ENCODE assay signal across 24 cellular contexts in the genomic region with DNA sequence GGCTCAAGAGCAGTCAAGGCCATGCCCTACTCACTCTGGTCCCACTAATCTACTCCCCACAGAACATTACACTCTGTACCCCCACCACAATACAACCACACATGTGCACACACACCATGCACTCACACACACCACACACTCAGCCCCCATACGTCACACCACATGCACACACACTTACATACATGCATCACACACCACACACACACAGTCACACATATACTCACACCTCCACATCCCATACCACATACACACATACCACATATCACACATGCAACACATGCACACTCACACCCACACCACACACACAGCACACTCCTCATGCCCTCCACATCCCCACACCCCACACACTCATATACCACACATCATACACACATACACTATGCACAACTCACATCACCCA.
"Had no signal": no experiment of that assay in that cellular context is flagged by ENCODE, and none has a peak within 500 bp of the region (broad histone marks: within the 10 kb centered on the region; RNA-seq: fewer than 3 reads in every experiment).

No MANE protein-coding gene starts in this region.

- H3K36me3 Mint-ChIP-seq: activated CD8-positive, alpha-beta memory T cell treated with anti-CD3 and anti-CD28 coated beads, Interleukin-2, amount 10 ng/mL, durations not matched to agents 7 days and 5 days; activated naive CD4-positive, alpha-beta T cell treated with anti-CD3 and anti-CD28 coated beads, Interleukin-2, amount 50 U/mL, for 24 hours; brain had no signal

- H3K27me3 ChIP-seq: cardiac muscle cell had no signal

- H3K27ac ChIP-seq: cardiac muscle cell, PC-9 had no signal

- H3K4me3 ChIP-seq: cardiac muscle cell, PC-9 had no signal

- H3K27ac Mint-ChIP-seq: activated B cell treated with CpG ODN at 0.5 μM for 24 hours; activated CD4-positive, alpha-beta T cell treated with anti-CD3 and anti-CD28 coated beads, Interleukin-2, amount 10 ng/mL, durations not matched to agents 24 days and 14 days; activated CD8-positive, alpha-beta memory T cell treated with anti-CD3 and anti-CD28 coated beads, Interleukin-2, amount 10 ng/mL, durations not matched to agents 7 days and 5 days; activated naive CD4-positive, alpha-beta T cell treated with anti-CD3 and anti-CD28 coated beads, Interleukin-2, amount 50 U/mL, for 24 hours; activated T-cell treated with anti-CD3 and anti-CD28 coated beads, Interleukin-2, amount 50 U/mL, for 24 hours; activated T-helper 1 cell treated with anti-CD3 and anti-CD28 coated beads, Interleukin-12 subunit alpha, Interleukin-12 subunit beta, Interleukin-2, Interleukin-4 antibody, amounts not matched to agents 30 ng/mL and 10 ng/mL and 1 ng/mL, durations not matched to agents 14 hours and 24 hours and 36 hours; brain; T-helper 17 cell had no signal

- ATAC-seq: activated CD8-positive, alpha-beta memory T cell treated with anti-CD3 and anti-CD28 coated beads, Interleukin-2, amount 10 ng/mL, durations not matched to agents 7 days and 5 days; T-helper 17 cell had no signal

- DNase-seq: activated B cell treated with CpG ODN at 0.5 μM for 24 hours; activated CD4-positive, alpha-beta T cell treated with anti-CD3 and anti-CD28 coated beads for 1 hour; activated CD4-positive, alpha-beta T cell treated with anti-CD3 and anti-CD28 coated beads, Interleukin-2, amount 10 ng/mL, durations not matched to agents 24 days and 14 days; activated CD4-positive, alpha-beta T cell treated with anti-CD3 and anti-CD28 coated beads, Interleukin-2, amount 50 U/mL, for 48 hours; activated CD8-positive, alpha-beta memory T cell treated with anti-CD3 and anti-CD28 coated beads, Interleukin-2, amount 10 ng/mL, durations not matched to agents 7 days and 5 days; activated effector memory CD4-positive, alpha-beta T cell treated with Interleukin-2 at 50 U/mL for 16 hours; activated naive CD4-positive, alpha-beta T cell; activated T-cell treated with anti-CD3 and anti-CD28 coated beads, Interleukin-2, amount 50 U/mL, for 24 hours; amygdala; MM.1S; NCI-H1105; NCI-H1436; NCI-H1694 treated with DMSO at 0.1 percent for 48 hours; NCI-H2029 treated with DMSO at 0.1 percent for 48 hours; NCI-H510A treated with DMSO at 0.1 percent for 48 hours; PC-9; SHP77 treated with DMSO at 0.1 percent for 48 hours; T-helper 17 cell; T-helper 9 cell had no signal

- H3K27me3 Mint-ChIP-seq: activated naive CD4-positive, alpha-beta T cell treated with anti-CD3 and anti-CD28 coated beads, Interleukin-2, amount 50 U/mL, for 24 hours had no signal

- H3K9me3 Mint-ChIP-seq: activated B cell treated with CpG ODN at 0.5 μM for 24 hours; activated CD4-positive, alpha-beta T cell treated with anti-CD3 and anti-CD28 coated beads, Interleukin-2, amount 10 ng/mL, durations not matched to agents 24 days and 14 days; activated naive CD4-positive, alpha-beta T cell treated with anti-CD3 and anti-CD28 coated beads, Interleukin-2, amount 50 U/mL, for 24 hours; activated T-cell treated with anti-CD3 and anti-CD28 coated beads, Interleukin-2, amount 50 U/mL, for 24 hours; activated T-helper 1 cell treated with anti-CD3 and anti-CD28 coated beads, Interleukin-12 subunit alpha, Interleukin-12 subunit beta, Interleukin-2, Interleukin-4 antibody, amounts not matched to agents 30 ng/mL and 10 ng/mL and 1 ng/mL, durations not matched to agents 14 hours and 24 hours and 36 hours had no signal

- H3K4me1 Mint-ChIP-seq: activated CD4-positive, alpha-beta T cell treated with anti-CD3 and anti-CD28 coated beads, Interleukin-2, amount 10 ng/mL, durations not matched to agents 24 days and 14 days; activated CD8-positive, alpha-beta memory T cell treated with anti-CD3 and anti-CD28 coated beads, Interleukin-2, amount 10 ng/mL, durations not matched to agents 7 days and 5 days had no signal

- H3K4me3 Mint-ChIP-seq: activated B cell treated with CpG ODN at 0.5 μM for 24 hours; activated CD4-positive, alpha-beta T cell treated with anti-CD3 and anti-CD28 coated beads, Interleukin-2, amount 10 ng/mL, durations not matched to agents 24 days and 14 days; activated CD8-positive, alpha-beta memory T cell treated with anti-CD3 and anti-CD28 coated beads, Interleukin-2, amount 10 ng/mL, durations not matched to agents 7 days and 5 days; activated naive CD4-positive, alpha-beta T cell treated with anti-CD3 and anti-CD28 coated beads, Interleukin-2, amount 50 U/mL, for 24 hours; activated T-cell treated with anti-CD3 and anti-CD28 coated beads, Interleukin-2, amount 50 U/mL, for 24 hours; activated T-helper 1 cell treated with anti-CD3 and anti-CD28 coated beads, Interleukin-12 subunit alpha, Interleukin-12 subunit beta, Interleukin-2, Interleukin-4 antibody, amounts not matched to agents 30 ng/mL and 10 ng/mL and 1 ng/mL, durations not matched to agents 14 hours and 24 hours and 36 hours; brain; T-helper 17 cell had no signal

- H3K4me2 ChIP-seq: PC-9 had no signal

- H2AFZ ChIP-seq: PC-9 had no signal

- FAIRE-seq: astrocyte had no signal

- H3K36me3 ChIP-seq: cardiac muscle cell had no signal
